ENCODE assay signal across 20 cellular contexts in genomic region chr3:40302784-40303183, GRCh38. TPM values are rescaled to one million over a fixed set of nuclear protein-coding genes. Genes with fewer than 3 reads are reported as not detected.
DNase-seq lines count a peak whose midpoint lies in the region; ATAC-seq and TF ChIP-seq lines count a peak whose summit lies in the region.
"Had no signal": no experiment of that assay in that cellular context is flagged by ENCODE, and none has a peak within 500 bp of the region (broad histone marks: within the 10 kb centered on the region; RNA-seq: fewer than 3 reads in every experiment).

No MANE protein-coding gene starts in this region.

- H3K9me3 ChIP-seq in right cardiac atrium (ENCODE audit: control insufficient read depth, low read length) = no peaks in the 10 kb centered on the region
- H3K9me3 ChIP-seq in psoas muscle = no peaks in the 10 kb centered on the region
- H3K9me3 ChIP-seq: BE2C, Caco-2, Peyer's patch had no signal

- WGBS in right cardiac atrium = 42% methylated on average over 1 of the region's 1 CpG
- WGBS in psoas muscle, 3 donors = 12 to 43% (median 27%) methylated on average over 1 of the region's 1 CpG

- H3K27me3 ChIP-seq in right cardiac atrium (ENCODE audit: control insufficient read depth, insufficient read depth) (no peaks in the 10 kb centered on the region), psoas muscle (ENCODE audit: insufficient read depth in 3 of 3, low read length in 2 of 3) (no peaks in the 10 kb centered on the region)
- H3K27me3 ChIP-seq: BE2C, Peyer's patch had no signal

- peak; percentile 63 for ATAC-seq in Right ventricle myocardium superior (ENCODE audit: poor library complexity)
- ATAC-seq in right cardiac atrium = no peak
- peak in 1 of 4 donors; percentile 57 for ATAC-seq in psoas muscle
- ATAC-seq: SK-N-SH treated with all-trans-retinoic acid at 6 μM for 48 hours had no signal

- intact Hi-C loops in Right ventricle myocardium superior (cut with DNase I) = no loop called here
- intact Hi-C loops in right cardiac atrium (cut with DNase I) = no loop called here
- intact Hi-C loops in psoas muscle (cut with DNase I) = loop anchor here in 1 of 2 donors (10.0 kb wide), 1 partner anchor 898 kb away; the partner anchor contains the start of gene RPSA

- DNase-seq in Right ventricle myocardium superior = no peak
- DNase-seq in right cardiac atrium = no peak
- DNase-seq in OCI-M1 (lab: John Stamatoyannopoulos, UW) = peak; percentile 14
- DNase-seq in fibroblast of the aortic adventitia (ENCODE audit: low read depth) = peak; percentile 35
- no peak for DNase-seq in psoas muscle
- no peak for DNase-seq in ureter (ENCODE audit: low spot score)
- DNase-seq in activated CD8-positive, alpha-beta memory T cell treated with anti-CD3 and anti-CD28 coated beads, Interleukin-2, amount 50 U/mL, for 4 hours = no peak
- no peak for DNase-seq in SHP77 (lab: John Stamatoyannopoulos, UW)
- DNase-seq: BE2C; Caco-2; CD4-positive, alpha-beta T cell; GDM1; GOT3; NCI-H1417 treated with DMSO at 0.1 percent for 48 hours; NCI-H187 treated with DMSO at 0.1 percent for 48 hours; NCI-H226; NCI-H524 treated with DMSO at 0.1 percent for 48 hours; Peyer's patch; SHP77 treated with DMSO at 0.1 percent for 48 hours had no signal

- TF ChIP-seq CTCF in fibroblast of the aortic adventitia (IDR thresholded peaks at IDR 0.05; ENCODE audit: insufficient read depth, low read length) = no peak
- no peak for TF ChIP-seq CTCF in psoas muscle (IDR thresholded peaks at IDR 0.05)

- H3K36me3 ChIP-seq in psoas muscle (ENCODE audit: insufficient read depth in 1 of 2, low read depth in 1 of 2) = peaks cover 6 to 11% of the 10 kb centered on the region in 2 donors
- H3K36me3 ChIP-seq: BE2C, Peyer's patch had no signal

- H3K4me3 ChIP-seq in right cardiac atrium (ENCODE audit: low read length) (no peak overlapping the region), fibroblast of the aortic adventitia (ENCODE audit: low read depth, low read length) (no peak overlapping the region), psoas muscle (no peak overlapping the region)
- H3K4me3 ChIP-seq: Peyer's patch had no signal

- H3K27ac ChIP-seq in right cardiac atrium (ENCODE audit: low read length) (no peak overlapping the region), psoas muscle (peak overlapping the region; percentile 64)
- H3K27ac ChIP-seq: Peyer's patch had no signal

- peaks cover 2% of the 10 kb centered on the region for H3K4me1 ChIP-seq in right cardiac atrium (ENCODE audit: control insufficient read depth, insufficient read depth, low read length)
- H3K4me1 ChIP-seq in psoas muscle = peaks cover 25% of the 10 kb centered on the region
- H3K4me1 ChIP-seq: BE2C, Caco-2, Peyer's patch had no signal

RNA-seq across cellular contexts. Expression of gene EIF1B, which starts 6.7 kb away (rescaled TPM):
- 339 TPM for total RNA-seq in Right ventricle myocardium superior
- total RNA-seq in right cardiac atrium = 100 to 1,000 TPM; 186 to 284 (median 246) TPM
- polyA plus RNA-seq in right cardiac atrium = 367 TPM
- 9.4 and 34.4 TPM in 2 replicates for total RNA-seq in fibroblast of the aortic adventitia (ENCODE audit: low replicate concordance)
- total RNA-seq in psoas muscle = 10 to 100 TPM; 60.1 to 75.8 (median 66.8) TPM
- polyA plus RNA-seq in psoas muscle = 100 to 1,000 TPM in 2 of 3 donors, 10 to 100 TPM in 1; 86.1 to 205 (median 103) TPM
- total RNA-seq in ureter = 53.9 TPM

Comparison
In these comparisons a context has a peak if more than half of its experiments do, and no peak if none do; other contexts are left out.
1. DNase-seq: peak in OCI-M1 (single experiment) and fibroblast of the aortic adventitia (single experiment); none in Right ventricle myocardium superior (single experiment), right cardiac atrium (0 of 3), psoas muscle (0 of 2), ureter (single experiment), activated CD8-positive, alpha-beta memory T cell treated with anti-CD3 and anti-CD28 coated beads, Interleukin-2, amount 50 U/mL, for 4 hours (single experiment) and SHP77 (0 of 2).